In genomic region chr17:5485270-5486205, GRCh38 we compare ENCODE assay signal across 8 cellular contexts. TPM values are rescaled to one million over a fixed set of nuclear protein-coding genes. Genes with fewer than 3 reads are reported as not detected.
DNase-seq lines count a peak whose midpoint lies in the region; ATAC-seq and TF ChIP-seq lines count a peak whose summit lies in the region.

TSS of gene DERL2 (minus strand) at chr17:5486178. CDS start at chr17:5486161, 17 bp downstream.

- ATAC-seq in GM19397 (IDR thresholded peaks at IDR 0.05; ENCODE audit: unreplicated experiment) (peak; percentile 18), HG03521 (IDR thresholded peaks at IDR 0.05; ENCODE audit: unreplicated experiment) (peak; percentile 15)
- peak; percentile 8 for ATAC-seq in activated CD8-positive, alpha-beta T cell treated with anti-CD3 and anti-CD28 coated beads for 36 hours

- no peaks in the 10 kb centered on the region for H3K27me3 ChIP-seq in osteoblast (ENCODE audit: insufficient read depth, low read length)

- peak within 1 kb of the TSS; percentile 99 for H3K4me2 ChIP-seq in osteoblast (ENCODE audit: insufficient read depth, low read length)

- H3K27ac Mint-ChIP-seq in activated CD8-positive, alpha-beta T cell treated with anti-CD3 and anti-CD28 coated beads for 36 hours = peak within 1 kb of the TSS; percentile 99

- H4K20me1 ChIP-seq in osteoblast (ENCODE audit: insufficient read depth, low read length) = no peaks in the 10 kb centered on the region

- no peaks in the 10 kb centered on the region for H3K9me3 ChIP-seq in osteoblast (ENCODE audit: low read depth, low read length)

- no peaks in the 10 kb centered on the region for H3K9me3 Mint-ChIP-seq in activated CD8-positive, alpha-beta T cell treated with anti-CD3 and anti-CD28 coated beads for 36 hours

- intact Hi-C loops in activated CD8-positive, alpha-beta T cell treated with anti-CD3 and anti-CD28 coated beads for 36 hours (cut with micrococcal nuclease) = no loop called here

- peaks cover 59% of the 10 kb centered on the region for H3K4me1 Mint-ChIP-seq in activated CD8-positive, alpha-beta T cell treated with anti-CD3 and anti-CD28 coated beads for 36 hours (ENCODE audit: low read depth)

- H3K4me3 Mint-ChIP-seq in activated CD8-positive, alpha-beta T cell treated with anti-CD3 and anti-CD28 coated beads for 36 hours = peak within 1 kb of the TSS; percentile 93

- DNase-seq in COR-L47 (lab: John Stamatoyannopoulos, UW) (peak; percentile 11), glomerular endothelial cell (ENCODE audit: extremely low read depth, low read depth, low spot score) (no peak), osteoblast (ENCODE audit: insufficient read length, low spot score, missing footprints) (no peak), GM10248 (ENCODE audit: extremely low spot score) (no peak)
- no peak for DNase-seq in activated CD8-positive, alpha-beta T cell treated with anti-CD3 and anti-CD28 coated beads for 36 hours
- no peak for DNase-seq in stimulated activated CD8-positive, alpha-beta memory T cell treated with anti-CD3 and anti-CD28 coated beads, Interleukin-4, amount 100 ng/mL, for 48 hours

- TF ChIP-seq CTCF in activated CD8-positive, alpha-beta T cell treated with anti-CD3 and anti-CD28 coated beads for 36 hours (IDR thresholded peaks at IDR 0.05) = no peak
- TF ChIP-seq CTCF in osteoblast (IDR thresholded peaks at IDR 0.05; ENCODE audit: extremely low read depth, low read depth, low read length) (no peak), GM10248 (IDR thresholded peaks at IDR 0.05; ENCODE audit: control extremely low read depth, extremely low read depth, low read depth, missing control alignments) (no peak)

- POLR2A ChIA-PET in activated CD8-positive, alpha-beta T cell treated with anti-CD3 and anti-CD28 coated beads for 36 hours (lab: Charles Lee) = interaction anchor here (0.7 to 6.9 kb wide), 17 partner anchors 11 to 454 kb away, joined by 3 to 55 read pairs (median 4); partner anchors contain the start of genes DHX33, NLRP1, NUP88 and RPAIN
- POLR2A ChIA-PET in GM10248 (lab: Yijun Ruan, JAX) = interaction anchor here (1.3 to 1.7 kb wide), 2 partner anchors 16 to 46 kb away, joined by 3 to 12 read pairs; partner anchors contain the start of genes C1QBP and DHX33

- peaks cover 60% of the 10 kb centered on the region for H3K36me3 Mint-ChIP-seq in activated CD8-positive, alpha-beta T cell treated with anti-CD3 and anti-CD28 coated beads for 36 hours (ENCODE audit: low read depth)

- H2AFZ ChIP-seq in osteoblast (ENCODE audit: low read length) = peak within 1 kb of the TSS; percentile 91

- H3K79me2 ChIP-seq in osteoblast (ENCODE audit: insufficient read depth, low read length) = peaks cover 72% of the 10 kb centered on the region

- CTCF ChIA-PET in activated CD8-positive, alpha-beta T cell treated with anti-CD3 and anti-CD28 coated beads for 36 hours (lab: Charles Lee) = interaction anchor here (0.7 to 2.7 kb wide), 5 partner anchors 12 to 204 kb away, joined by 3 to 14 read pairs (median 7); partner anchors contain the start of genes C1QBP and RABEP1
- CTCF ChIA-PET in GM10248 (lab: Yijun Ruan, JAX) = interaction anchor here (2.9 kb wide), 1 partner anchor 9 kb away, joined by 9 read pairs; no protein-coding TSS in a partner anchor

- H3K36me3 ChIP-seq in osteoblast (ENCODE audit: insufficient read depth, low read length) = peaks cover 73% of the 10 kb centered on the region

- peak within 1 kb of the TSS; percentile 97 for H3K27ac ChIP-seq in osteoblast (ENCODE audit: low read depth, low read length)

- peak within 1 kb of the TSS; percentile 99 for H3K4me3 ChIP-seq in osteoblast (ENCODE audit: insufficient read depth, low read length)

- no peaks in the 10 kb centered on the region for H3K27me3 Mint-ChIP-seq in activated CD8-positive, alpha-beta T cell treated with anti-CD3 and anti-CD28 coated beads for 36 hours

- peaks cover 29% of the 10 kb centered on the region for H3K4me1 ChIP-seq in osteoblast (ENCODE audit: insufficient read depth, low read length)

RNA-seq across cellular contexts. Expression of gene DERL2, which starts in this region (rescaled TPM):
- total RNA-seq in activated CD8-positive, alpha-beta T cell treated with anti-CD3 and anti-CD28 coated beads for 36 hours = 10 to 100 TPM; 43.4 to 45.8 TPM
- total RNA-seq in glomerular endothelial cell (45.2 and 55.9 TPM in 2 replicates), osteoblast (29.8 and 31.5 TPM in 2 replicates)
